13 cellular contexts compared by ENCODE assay signal in genomic region chr10:112362833-112363232, GRCh38. TPM values are rescaled to one million over a fixed set of nuclear protein-coding genes. Genes with fewer than 3 reads are reported as not detected.
DNase-seq lines count a peak whose midpoint lies in the region; ATAC-seq and TF ChIP-seq lines count a peak whose summit lies in the region.
"Had no signal": no experiment of that assay in that cellular context is flagged by ENCODE, and none has a peak within 500 bp of the region (broad histone marks: within the 10 kb centered on the region; RNA-seq: fewer than 3 reads in every experiment).

No MANE protein-coding gene starts in this region.

- H3K4me1 ChIP-seq in aorta (ENCODE audit: control insufficient read depth in 1 of 2, insufficient read depth in 2 of 2, low read length in 2 of 2), result no peaks in the 10 kb centered on the region

- H3K4me3 ChIP-seq in fibroblast of villous mesenchyme (ENCODE audit: low read depth, low read length), result no peak overlapping the region
- no peak overlapping the region for H3K4me3 ChIP-seq in aorta (ENCODE audit: low read length in 2 of 2)

- peak; percentile 81 for ATAC-seq in aorta (ENCODE audit: low FRiP score)
- ATAC-seq: stimulated activated effector memory CD8-positive, alpha-beta T cell treated with anti-CD3 and anti-CD28 coated beads, Interleukin-12 subunit alpha, Interleukin-12 subunit beta, amount 100 ng/mL, for 72 hours had no signal

- H3K27ac ChIP-seq in aorta (ENCODE audit: low read depth in 1 of 2, low read length in 2 of 2), result peak overlapping the region in 1 of 2 donors; percentile 43

- no peaks in the 10 kb centered on the region for H3K36me3 ChIP-seq in aorta (ENCODE audit: control insufficient read depth in 1 of 2, insufficient read depth in 2 of 2, low read length in 1 of 2)

- H3K27me3 ChIP-seq in aorta (ENCODE audit: control insufficient read depth in 1 of 2, insufficient read depth in 2 of 2, low read length in 1 of 2), result no peaks in the 10 kb centered on the region

- peak; percentile 90 for DNase-seq in RPMI7951 (ENCODE audit: low read depth)
- peak; percentile 40 for DNase-seq in fibroblast of villous mesenchyme (ENCODE audit: low read depth)
- DNase-seq in mesenteric fat pad (ENCODE audit: low spot score), result peak; percentile 80
- peak in 1 of 2 donors; percentile 79 for DNase-seq in aorta
- no peak for DNase-seq in activated T-cell treated with anti-CD3 and anti-CD28 coated beads for 4 hours
- no peak for DNase-seq in HuH-7 (ENCODE audit: low spot score)
- DNase-seq in GM10266 (ENCODE audit: extremely low spot score), result no peak
- DNase-seq: activated B cell treated with CpG ODN at 0.5 μM for 24 hours; GDM1; H7; naive B cell; stimulated activated CD4-positive, alpha-beta T cell treated with anti-CD3 and anti-CD28 coated beads, Interleukin-4, amount 100 ng/mL, for 24 hours had no signal

- 6% methylated on average over 8 of the region's 8 CpGs for WGBS in aorta, 2 donors

- TF ChIP-seq CTCF in fibroblast of villous mesenchyme (IDR thresholded peaks at IDR 0.05; ENCODE audit: insufficient read depth, low read depth, low read length) (no peak), GM10266 (IDR thresholded peaks at IDR 0.05; ENCODE audit: control insufficient read depth, insufficient read depth, low read depth, missing control alignments) (no peak)

- no peaks in the 10 kb centered on the region for H3K9me3 ChIP-seq in aorta (ENCODE audit: control insufficient read depth, low read length)

- intact Hi-C loops in aorta (cut with DNase I), result no loop called here

RNA-seq across cellular contexts. Expression of gene ACSL5, which starts 11.1 kb away (rescaled TPM):
- total RNA-seq in RPMI7951 (2014; rRNA removed; shearing (Covaris generic)), result 18.5 TPM in 2 replicates
- total RNA-seq in fibroblast of villous mesenchyme, result 3.5 and 8.6 TPM in 2 replicates
- 41.9 TPM for total RNA-seq in mesenteric fat pad
- total RNA-seq in aorta, result 10 to 100 TPM; 13.4 to 18.4 TPM
- 10 to 100 TPM in 1 of 2 donors, under 1 TPM in 1; 0.92 to 18.7 TPM for polyA plus RNA-seq in aorta

Comparison
In these comparisons a context has a peak if more than half of its experiments do, and no peak if none do; other contexts are left out.
1. DNase-seq: peak in RPMI7951 (single experiment), fibroblast of villous mesenchyme (single experiment) and mesenteric fat pad (single experiment); none in activated T-cell treated with anti-CD3 and anti-CD28 coated beads for 4 hours (single experiment), HuH-7 (single experiment) and GM10266 (single experiment).